ENCODE assay signal across 33 cellular contexts in genomic region chr11:41074318-41074717, GRCh38.
"Had no signal": no experiment of that assay in that cellular context is flagged by ENCODE, and none has a peak within 500 bp of the region (broad histone marks: within the 10 kb centered on the region; RNA-seq: fewer than 3 reads in every experiment).

No MANE protein-coding gene starts in this region.

- FAIRE-seq: K562, RCC 7860 had no signal

- ATAC-seq: K562, Panc1, Right ventricle myocardium inferior, SK-N-SH treated with all-trans-retinoic acid at 6 μM for 48 hours, T-cell had no signal

- H3K27me3 ChIP-seq: SJCRH30 had no signal

- H3K4me1 ChIP-seq: SJCRH30 had no signal

- H3K9me3 ChIP-seq: SJCRH30 had no signal

- H2AFZ ChIP-seq: PC-9 had no signal

- H3K27ac ChIP-seq: PC-9, RWPE1, SJCRH30, SK-N-MC had no signal

- H3K4me2 ChIP-seq: PC-9 had no signal

- H3K36me3 ChIP-seq: SJCRH30 had no signal

- H3K4me3 ChIP-seq: K562, PC-9, SJCRH30, SK-N-MC had no signal

- DNase-seq: Karpas-422, KG1, NCI-H1048, NCI-H1092 treated with DMSO at 0.1 percent for 48 hours, NCI-H1417, NCI-H1436, NCI-H146, NCI-H1694, NCI-H187, NCI-H1930, NCI-H2029 treated with DMSO at 0.1 percent for 48 hours, NCI-H2081 treated with DMSO at 0.1 percent for 48 hours, NCI-H2107, NCI-H2171, NCI-H226, NCI-H446 treated with DMSO at 0.1 percent for 48 hours, NCI-H510A, NCI-H524, NCI-H526, NCI-H748 treated with DMSO at 0.1 percent for 48 hours, NCI-H82, PC-9, SHP77, SIG-M5, SJCRH30, T-cell had no signal
